8 cellular contexts compared by ENCODE assay signal in genomic region chr17:5585814-5586558, GRCh38. TPM values are rescaled to one million over a fixed set of nuclear protein-coding genes. Genes with fewer than 3 reads are reported as not detected.
A peak's percentile ranks its signal among the peaks of the same experiment; 100 is the strongest.
DNase-seq lines count a peak whose midpoint lies in the region; ATAC-seq and TF ChIP-seq lines count a peak whose summit lies in the region.

No MANE protein-coding gene starts in this region.

- H3K4me1 Mint-ChIP-seq in Calu3 (ENCODE audit: low read depth, unreplicated experiment), result peaks cover 7% of the 10 kb centered on the region
- H3K4me1 Mint-ChIP-seq in activated naive CD8-positive, alpha-beta T cell treated with anti-CD3 and anti-CD28 coated beads for 36 hours, result peaks cover 53% of the 10 kb centered on the region
- H3K4me1 Mint-ChIP-seq in naive thymus-derived CD8-positive, alpha-beta T cell, result peaks cover 23 to 63% (median 55%) of the 10 kb centered on the region in 4 donors

- CTCF ChIA-PET in Calu3 (lab: Charles Lee), result no interaction called here

- ATAC-seq in naive thymus-derived CD8-positive, alpha-beta T cell, result no peak
- ATAC-seq in GM18861 (IDR thresholded peaks at IDR 0.05; ENCODE audit: unreplicated experiment), result no peak

- in situ Hi-C loops in GM13977 (cut with MboI; ENCODE audit: low pct_unique_long_range_greater_than_20kb, low sequenced_read_pairs, unreplicated experiment), result loop anchor here (5.0 to 10.0 kb wide), 2 partner anchors 111 to 849 kb away; partner anchors contain the start of gene AIPL1

- intact Hi-C loops in Calu3 (cut with micrococcal nuclease; ENCODE audit: unreplicated experiment), result loop anchor here (2.0 to 10.0 kb wide), 4 partner anchors 121 to 1329 kb away; no protein-coding TSS in a partner anchor

- no peak overlapping the region for H3K27ac Mint-ChIP-seq in Calu3 (ENCODE audit: unreplicated experiment)
- peak overlapping the region; percentile 59 for H3K27ac Mint-ChIP-seq in activated naive CD8-positive, alpha-beta T cell treated with anti-CD3 and anti-CD28 coated beads for 36 hours
- H3K27ac Mint-ChIP-seq in naive thymus-derived CD8-positive, alpha-beta T cell, result peak overlapping the region; percentile 94 to 100 (median 100)

- H3K36me3 Mint-ChIP-seq in Calu3 (ENCODE audit: insufficient read depth, unreplicated experiment), result peaks cover 3% of the 10 kb centered on the region
- H3K36me3 Mint-ChIP-seq in activated naive CD8-positive, alpha-beta T cell treated with anti-CD3 and anti-CD28 coated beads for 36 hours, result peaks cover 8% of the 10 kb centered on the region
- H3K36me3 Mint-ChIP-seq in naive thymus-derived CD8-positive, alpha-beta T cell, result peaks cover 0 to 18% (median 10%) of the 10 kb centered on the region in 3 donors

- DNase-seq in Calu3, result peak; percentile 8
- DNase-seq in NCI-H1105 treated with DMSO at 0.1 percent for 48 hours (lab: John Stamatoyannopoulos, UW), result peak; percentile 74
- peak; percentile 15 for DNase-seq in activated naive CD8-positive, alpha-beta T cell treated with anti-CD3 and anti-CD28 coated beads for 36 hours
- DNase-seq in naive thymus-derived CD8-positive, alpha-beta T cell, result no peak
- no peak for DNase-seq in AG08396 (ENCODE audit: low spot score)
- DNase-seq in GM13977 (ENCODE audit: low spot score), result no peak
- no peak for DNase-seq in OCI-M1 (lab: John Stamatoyannopoulos, UW)

- POLR2A ChIA-PET in naive thymus-derived CD8-positive, alpha-beta T cell (lab: Charles Lee), result no interaction called here

- H3K9me3 Mint-ChIP-seq in Calu3 (ENCODE audit: low read depth, unreplicated experiment), result no peaks in the 10 kb centered on the region
- no peaks in the 10 kb centered on the region for H3K9me3 Mint-ChIP-seq in activated naive CD8-positive, alpha-beta T cell treated with anti-CD3 and anti-CD28 coated beads for 36 hours
- no peaks in the 10 kb centered on the region for H3K9me3 Mint-ChIP-seq in naive thymus-derived CD8-positive, alpha-beta T cell

- BruUV-seq in Calu3 (replicated peaks; lab: Mats Ljungman, UMichigan), result no TSS peak

- H3K4me3 Mint-ChIP-seq in Calu3 (ENCODE audit: low read depth, unreplicated experiment), result no peak overlapping the region
- H3K4me3 Mint-ChIP-seq in activated naive CD8-positive, alpha-beta T cell treated with anti-CD3 and anti-CD28 coated beads for 36 hours, result no peak overlapping the region
- H3K4me3 Mint-ChIP-seq in naive thymus-derived CD8-positive, alpha-beta T cell, result peak overlapping the region; percentile 12 to 62 (median 49)

- H3K27me3 Mint-ChIP-seq in Calu3 (ENCODE audit: unreplicated experiment), result peaks cover 47% of the 10 kb centered on the region
- H3K27me3 Mint-ChIP-seq in activated naive CD8-positive, alpha-beta T cell treated with anti-CD3 and anti-CD28 coated beads for 36 hours, result no peaks in the 10 kb centered on the region
- H3K27me3 Mint-ChIP-seq in naive thymus-derived CD8-positive, alpha-beta T cell, result no peaks in the 10 kb centered on the region

- TF ChIP-seq CTCF in Calu3 (IDR thresholded peaks at IDR 0.05; ENCODE audit: unreplicated experiment), result no peak
- TF ChIP-seq CTCF in GM13977 (IDR thresholded peaks at IDR 0.05; ENCODE audit: extremely low read depth, insufficient read depth, missing control alignments), result no peak

RNA-seq across cellular contexts. Expression of gene NLRP1, which starts 1.7 kb away (rescaled TPM):
- 0.57 and 1.2 TPM in 2 replicates for total RNA-seq in Calu3 (2022)
- 10 to 100 TPM; 17.2 to 18.8 TPM for total RNA-seq in activated naive CD8-positive, alpha-beta T cell treated with anti-CD3 and anti-CD28 coated beads for 36 hours
- total RNA-seq in naive thymus-derived CD8-positive, alpha-beta T cell, result 100 to 1,000 TPM; 354 to 370 TPM
- 10 to 100 TPM; 18.4 to 47.9 (median 33.2) TPM for polyA plus RNA-seq in naive thymus-derived CD8-positive, alpha-beta T cell

Comparison
In these comparisons a context has a peak if more than half of its experiments do, and no peak if none do; other contexts are left out.
1. DNase-seq: peak in Calu3 (single experiment), NCI-H1105 treated with DMSO at 0.1 percent for 48 hours (single experiment) and activated naive CD8-positive, alpha-beta T cell treated with anti-CD3 and anti-CD28 coated beads for 36 hours (single experiment); none in naive thymus-derived CD8-positive, alpha-beta T cell (0 of 10), AG08396 (single experiment), GM13977 (single experiment) and OCI-M1 (single experiment).
2. H3K4me3 Mint-ChIP-seq: peak in naive thymus-derived CD8-positive, alpha-beta T cell (10 of 10); none in Calu3 (single experiment) and activated naive CD8-positive, alpha-beta T cell treated with anti-CD3 and anti-CD28 coated beads for 36 hours (single experiment).
3. RNA of gene NLRP1, which starts 1.7 kb away (total RNA-seq): 354 to 370 TPM in naive thymus-derived CD8-positive, alpha-beta T cell; 17.2 to 18.8 TPM in activated naive CD8-positive, alpha-beta T cell treated with anti-CD3 and anti-CD28 coated beads for 36 hours and 0.57 to 1.2 TPM in Calu3; every median in the first group is over 10 times any median in the second.